Comparison of ENCODE assay signal across 21 cellular contexts in the genomic region with DNA sequence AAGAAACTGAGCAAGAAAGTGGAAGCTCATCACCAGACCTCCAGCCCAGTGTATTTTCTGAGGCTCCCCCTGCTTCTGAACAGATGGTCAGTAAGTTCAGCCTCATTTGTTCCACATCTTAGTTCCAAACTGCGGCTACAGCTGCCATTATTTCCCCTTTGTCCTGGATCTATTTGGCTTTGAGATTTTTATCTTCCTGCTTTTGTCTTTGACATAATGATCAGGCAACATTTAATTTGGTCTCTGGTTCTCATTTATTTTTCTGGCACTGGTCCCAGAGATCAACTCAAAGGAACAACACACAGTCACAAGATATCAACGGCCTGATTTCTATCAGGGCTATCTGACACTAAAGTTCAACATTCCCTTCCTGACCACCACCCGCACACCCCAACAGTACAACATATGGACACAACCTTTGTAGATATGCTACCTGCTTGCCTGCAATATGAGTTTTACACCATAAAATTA.
DNase-seq lines count a peak whose midpoint lies in the region; ATAC-seq, FAIRE-seq and TF ChIP-seq lines count a peak whose summit lies in the region.
"Had no signal": no experiment of that assay in that cellular context is flagged by ENCODE, and none has a peak within 500 bp of the region (broad histone marks: within the 10 kb centered on the region; RNA-seq: fewer than 3 reads in every experiment).

No MANE protein-coding gene starts in this region.

- H3K27me3 ChIP-seq in Peyer's patch: no peaks in the 10 kb centered on the region
- H3K27me3 ChIP-seq: BLaER1 treated with 17β-estradiol and CSF1 and Interleukin-3, amounts not matched to agents 10 nM and 100 nM; sigmoid colon had no signal

- ATAC-seq in GM18511 (IDR thresholded peaks at IDR 0.05; ENCODE audit: unreplicated experiment): no peak
- ATAC-seq: activated T-helper 17 cell treated with anti-CD3 and anti-CD28 coated beads, Interleukin-2, amount 50 U/mL, for 72 hours; GM23338; naive thymus-derived CD8-positive, alpha-beta T cell; PC-3 had no signal

- no peaks in the 10 kb centered on the region for H3K36me3 ChIP-seq in Peyer's patch
- H3K36me3 ChIP-seq: BLaER1 treated with 17β-estradiol and CSF1 and Interleukin-3, amounts not matched to agents 10 nM and 100 nM; sigmoid colon had no signal

- H3K9me3 ChIP-seq in Peyer's patch: no peaks in the 10 kb centered on the region
- H3K9me3 ChIP-seq: BLaER1 treated with 17β-estradiol and CSF1 and Interleukin-3, amounts not matched to agents 10 nM and 100 nM; sigmoid colon had no signal

- no peaks in the 10 kb centered on the region for H3K9me3 Mint-ChIP-seq in nephron
- H3K9me3 Mint-ChIP-seq: activated T-helper 17 cell treated with anti-CD3 and anti-CD28 coated beads, Interleukin-2, amount 50 U/mL, for 72 hours; dendritic cell treated with granulocyte-macrophage colony-stimulating factor and Interleukin-4, amounts not matched to agents 40 ng/mL and 50 ng/mL, for 4 days; GM23338; IgD-negative memory B cell; stimulated activated naive CD8-positive, alpha-beta T cell treated with anti-CD3 and anti-CD28 coated beads, Interleukin-15, Interleukin-2, amounts not matched to agents 100 ng/mL and 50 ng/mL, for 24 hours had no signal

- TF ChIP-seq CTCF in HFF-Myc (IDR thresholded peaks at IDR 0.05; ENCODE audit: low read depth, low read length, missing control alignments) (no peak), nephron (IDR thresholded peaks at IDR 0.05; ENCODE audit: unreplicated experiment in 3 of 3) (no peak), Peyer's patch (IDR thresholded peaks at IDR 0.05) (no peak)

- H3K4me3 ChIP-seq in HFF-Myc (replicated peaks; ENCODE audit: low read depth, low read length): no peak overlapping the region
- H3K4me3 ChIP-seq in Peyer's patch: no peak overlapping the region
- H3K4me3 ChIP-seq: BLaER1 treated with 17β-estradiol and CSF1 and Interleukin-3, amounts not matched to agents 10 nM and 100 nM; GM23338; sigmoid colon had no signal

- H3K4me1 Mint-ChIP-seq in nephron: peaks cover 48% of the 10 kb centered on the region
- H3K4me1 Mint-ChIP-seq: activated T-helper 17 cell treated with anti-CD3 and anti-CD28 coated beads, Interleukin-2, amount 50 U/mL, for 72 hours had no signal

- TF ChIP-seq POLR2A in Peyer's patch (IDR thresholded peaks at IDR 0.05): no peak

- no peak overlapping the region for H3K27ac ChIP-seq in Peyer's patch
- H3K27ac ChIP-seq: BLaER1 treated with 17β-estradiol and CSF1 and Interleukin-3, amounts not matched to agents 10 nM and 100 nM; sigmoid colon had no signal

- peaks cover under 1% of the 10 kb centered on the region for H3K36me3 Mint-ChIP-seq in nephron (ENCODE audit: low read depth)
- H3K36me3 Mint-ChIP-seq: naive thymus-derived CD8-positive, alpha-beta T cell had no signal

- H3K27me3 Mint-ChIP-seq in nephron (ENCODE audit: low read depth): no peaks in the 10 kb centered on the region
- H3K27me3 Mint-ChIP-seq: dendritic cell treated with granulocyte-macrophage colony-stimulating factor and Interleukin-4, amounts not matched to agents 40 ng/mL and 50 ng/mL, for 4 days; stimulated activated naive CD8-positive, alpha-beta T cell treated with anti-CD3 and anti-CD28 coated beads, Interleukin-15, Interleukin-2, amounts not matched to agents 100 ng/mL and 50 ng/mL, for 24 hours had no signal

- no peaks in the 10 kb centered on the region for H3K4me1 ChIP-seq in Peyer's patch

- FAIRE-seq in endometrium (lab: Jason Lieb, UNC): peak; percentile 95
- no peak for FAIRE-seq in RCC 7860 (lab: Jason Lieb, UNC)
- FAIRE-seq: astrocyte, G401.6 had no signal

- H3K4me3 Mint-ChIP-seq in nephron: no peak overlapping the region
- H3K4me3 Mint-ChIP-seq: activated T-helper 17 cell treated with anti-CD3 and anti-CD28 coated beads, Interleukin-2, amount 50 U/mL, for 72 hours; dendritic cell treated with granulocyte-macrophage colony-stimulating factor and Interleukin-4, amounts not matched to agents 40 ng/mL and 50 ng/mL, for 4 days; GM23338; IgD-negative memory B cell; naive thymus-derived CD8-positive, alpha-beta T cell; stimulated activated naive CD8-positive, alpha-beta T cell treated with anti-CD3 and anti-CD28 coated beads, Interleukin-15, Interleukin-2, amounts not matched to agents 100 ng/mL and 50 ng/mL, for 24 hours had no signal

- DNase-seq in HFF-Myc (ENCODE audit: extremely low read depth, low read depth) (peak; percentile 17), NCI-H524 treated with DMSO at 0.1 percent for 48 hours (lab: John Stamatoyannopoulos, UW) (peak; percentile 37), Peyer's patch (no peak), RCC 7860 (ENCODE audit: low spot score) (no peak)
- DNase-seq: activated CD4-positive, alpha-beta T cell treated with anti-CD3 and anti-CD28 coated beads, Interleukin-2, amount 50 U/mL, for 4 hours; left cardiac atrium; naive thymus-derived CD8-positive, alpha-beta T cell; NCI-H2029 treated with DMSO at 0.1 percent for 48 hours; PC-3; sigmoid colon had no signal

- H3K27ac Mint-ChIP-seq in nephron: peak overlapping the region; percentile 82 to 89 (median 88)
- H3K27ac Mint-ChIP-seq: activated T-helper 17 cell treated with anti-CD3 and anti-CD28 coated beads, Interleukin-2, amount 50 U/mL, for 72 hours; dendritic cell treated with granulocyte-macrophage colony-stimulating factor and Interleukin-4, amounts not matched to agents 40 ng/mL and 50 ng/mL, for 4 days; GM23338; IgD-negative memory B cell; naive thymus-derived CD8-positive, alpha-beta T cell; stimulated activated naive CD8-positive, alpha-beta T cell treated with anti-CD3 and anti-CD28 coated beads, Interleukin-15, Interleukin-2, amounts not matched to agents 100 ng/mL and 50 ng/mL, for 24 hours had no signal

Comparison
In these comparisons a context has a peak if more than half of its experiments do, and no peak if none do; other contexts are left out.
1. DNase-seq: peak in HFF-Myc (single experiment) and NCI-H524 treated with DMSO at 0.1 percent for 48 hours (single experiment); none in Peyer's patch (0 of 3) and RCC 7860 (single experiment).